8 cellular contexts compared by ENCODE assay signal in genomic region chr11:65421204-65422103, GRCh38. TPM values are rescaled to one million over a fixed set of nuclear protein-coding genes. Genes with fewer than 3 reads are reported as not detected.
A peak's percentile ranks its signal among the peaks of the same experiment; 100 is the strongest.
DNase-seq lines count a peak whose midpoint lies in the region; ATAC-seq, FAIRE-seq and TF ChIP-seq lines count a peak whose summit lies in the region.

No MANE protein-coding gene starts in this region.

- H3K27me3 ChIP-seq in esophagus squamous epithelium: no peaks in the 10 kb centered on the region

- WGBS in esophagus squamous epithelium, 2 donors: 1 to 3% methylated on average over 11 to 22 of the region's 26 CpGs

- peak overlapping the region; percentile 95 to 100 (median 98) for H3K27ac Mint-ChIP-seq in IgD-negative memory B cell
- H3K27ac Mint-ChIP-seq in naive B cell: peak overlapping the region; percentile 98 to 100 (median 100)

- peak in 3 of 4 donors; percentile 16 to 90 (median 83) for TF ChIP-seq POLR2A in esophagus squamous epithelium (IDR thresholded peaks at IDR 0.05)

- H3K27ac ChIP-seq in esophagus squamous epithelium: peak overlapping the region; percentile 99 to 100 (median 100)

- peaks cover 36 to 55% (median 43%) of the 10 kb centered on the region in 3 donors for H3K4me1 ChIP-seq in esophagus squamous epithelium

- peaks cover 0 to 34% (median 32%) of the 10 kb centered on the region in 3 donors for H3K36me3 ChIP-seq in esophagus squamous epithelium

- H3K9me3 ChIP-seq in esophagus squamous epithelium: no peaks in the 10 kb centered on the region

- peak overlapping the region; percentile 69 to 95 (median 84) for H3K4me3 ChIP-seq in esophagus squamous epithelium

- in situ Hi-C loops in Caki2 (cut with HindIII; ENCODE audit: low pct_unique_long_range_greater_than_20kb, low sequenced_read_pairs): no loop called here

- no peaks in the 10 kb centered on the region for H3K9me3 Mint-ChIP-seq in IgD-negative memory B cell
- no peaks in the 10 kb centered on the region for H3K9me3 Mint-ChIP-seq in naive B cell

- intact Hi-C loops in esophagus squamous epithelium (cut with DNase I): loop anchor here (2.0 to 10.0 kb wide), 2 partner anchors 53 to 77 kb away; partner anchors contain the start of gene MALAT1

- peak overlapping the region; percentile 86 to 98 (median 96) for H3K4me3 Mint-ChIP-seq in IgD-negative memory B cell
- H3K4me3 Mint-ChIP-seq in naive B cell: peak overlapping the region; percentile 84 to 98 (median 94)

- ATAC-seq in naive B cell (ENCODE audit: low read depth in 2 of 2): peak; percentile 10 to 12
- ATAC-seq in HG02759 (IDR thresholded peaks at IDR 0.05; ENCODE audit: unreplicated experiment): no peak

- peaks cover 7% of the 10 kb centered on the region for H3K36me3 Mint-ChIP-seq in IgD-negative memory B cell
- H3K36me3 Mint-ChIP-seq in naive B cell: peaks cover 0 to 9% of the 10 kb centered on the region in 2 donors

- H3K4me1 Mint-ChIP-seq in IgD-negative memory B cell (peaks cover 35 to 42% (median 39%) of the 10 kb centered on the region in 3 donors), naive B cell (peaks cover 76 to 96% (median 95%) of the 10 kb centered on the region in 3 donors)

- TF ChIP-seq CTCF in esophagus squamous epithelium (IDR thresholded peaks at IDR 0.05): peak in 1 of 6 experiments; percentile 8

- DNase-seq in Caki2 (ENCODE audit: low read depth): peak; percentile 96
- DNase-seq in RCC 7860 (ENCODE audit: low spot score): peak; percentile 95
- DNase-seq in activated T-helper 1 cell treated with Interleukin-2 at 50 U/mL for 16 hours (ENCODE audit: low read depth): peak; percentile 79
- DNase-seq in esophagus squamous epithelium (lab: John Stamatoyannopoulos, UW): peak; percentile 86
- DNase-seq in naive B cell: peak; percentile 79
- peak; percentile 82 to 92 for DNase-seq in stimulated activated CD8-positive, alpha-beta memory T cell treated with anti-CD3 and anti-CD28 coated beads, Interleukin-7, amount 100 ng/mL, for 48 hours (ENCODE audit: extremely low read depth in 1 of 2, low read depth in 1 of 2)

- H3K27me3 Mint-ChIP-seq in IgD-negative memory B cell (no peaks in the 10 kb centered on the region), naive B cell (no peaks in the 10 kb centered on the region)

- peak; percentile 55 for FAIRE-seq in RCC 7860 (lab: Jason Lieb, UNC)

RNA-seq across cellular contexts. Expression of gene NEAT1, which starts 1.1 kb away (rescaled TPM):
- total RNA-seq in Caki2 (2014; rRNA removed; shearing (Covaris generic); ENCODE audit: low replicate concordance): 2.3 and 8.7 TPM in 2 replicates
- polyA plus RNA-seq in IgD-negative memory B cell (1.2 TPM), naive B cell (ENCODE audit: low read depth in 6 of 6) (1 to 10 TPM in 5 of 6 donors, under 1 TPM in 1; 0.88 to 4.2 (median 1.2) TPM)
- 100 to 1,000 TPM in 3 of 4 donors, 10 to 100 TPM in 1; 30.6 to 705 (median 357) TPM for total RNA-seq in esophagus squamous epithelium

RNA-seq across cellular contexts. Expression of gene FRMD8, which starts 35.0 kb away (rescaled TPM):
- total RNA-seq in Caki2 (2014; rRNA removed; shearing (Covaris generic); ENCODE audit: low replicate concordance): 24.8 and 35.5 TPM in 2 replicates
- polyA plus RNA-seq in IgD-negative memory B cell: 54.2 TPM
- total RNA-seq in esophagus squamous epithelium: 10 to 100 TPM; 44.1 to 88.7 (median 81.0) TPM
- 10 to 100 TPM; 45.3 to 64.6 (median 53.8) TPM for polyA plus RNA-seq in naive B cell (ENCODE audit: low read depth in 6 of 6)

RNA-seq across cellular contexts. Expression of gene SLC25A45, which starts 39.0 kb away (rescaled TPM):
- 1.1 and 2.3 TPM in 2 replicates for total RNA-seq in Caki2 (2014; rRNA removed; shearing (Covaris generic); ENCODE audit: low replicate concordance)
- polyA plus RNA-seq in IgD-negative memory B cell: 17.8 TPM
- total RNA-seq in esophagus squamous epithelium: 1 to 10 TPM; 1.9 to 7.7 (median 4.0) TPM
- 10 to 100 TPM; 10.2 to 35.1 (median 16.2) TPM for polyA plus RNA-seq in naive B cell (ENCODE audit: low read depth in 6 of 6)
